8 cellular contexts compared by ENCODE assay signal in genomic region chr6:20023549-20024315, GRCh38.
DNase-seq lines count a peak whose midpoint lies in the region; ATAC-seq, FAIRE-seq and TF ChIP-seq lines count a peak whose summit lies in the region.
"Not testable (repeated sequence)": the region's sequence is repeated elsewhere in the genome, so short reads cannot be mapped to it uniquely, and the experiment has no call there.

No MANE protein-coding gene starts in this region.

- not testable (repeated sequence) for H3K36me3 ChIP-seq in thoracic aorta

- not testable (repeated sequence) for H3K27me3 ChIP-seq in thoracic aorta (replicated peaks; ENCODE audit: insufficient read depth)

- peak overlapping the region; percentile 36 for H3K4me3 ChIP-seq in thoracic aorta

- not testable (repeated sequence) for H3K27ac ChIP-seq in thoracic aorta

- peaks cover 12% of the 10 kb centered on the region for H3K4me1 Mint-ChIP-seq in activated T-helper 17 cell treated with anti-CD3 and anti-CD28 coated beads, Interleukin-2, amount 50 U/mL, for 72 hours
- peaks cover 36 to 40% of the 10 kb centered on the region in 2 donors for H3K4me1 Mint-ChIP-seq in natural killer cell treated with Interleukin-12 subunit alpha and Interleukin-12 subunit beta and Interleukin-15 and Interleukin-18, amount 100 ng/mL, for 72 hours (ENCODE audit: low read depth in 2 of 2)

- H3K36me3 Mint-ChIP-seq in activated T-helper 17 cell treated with anti-CD3 and anti-CD28 coated beads, Interleukin-2, amount 50 U/mL, for 72 hours (ENCODE audit: low read depth); natural killer cell treated with Interleukin-12 subunit alpha and Interleukin-12 subunit beta and Interleukin-15 and Interleukin-18, amount 100 ng/mL, for 72 hours: not testable (repeated sequence)

- not testable (repeated sequence) for H3K9me3 Mint-ChIP-seq in activated T-helper 17 cell treated with anti-CD3 and anti-CD28 coated beads, Interleukin-2, amount 50 U/mL, for 72 hours; natural killer cell treated with Interleukin-12 subunit alpha and Interleukin-12 subunit beta and Interleukin-15 and Interleukin-18, amount 100 ng/mL, for 72 hours

- H3K4me1 ChIP-seq in thoracic aorta (ENCODE audit: control insufficient read depth in 1 of 2, low read depth in 2 of 2), result not testable (repeated sequence)

- not testable (repeated sequence) for DNase-seq in GM18507 (ENCODE audit: extremely low spot score, insufficient read length, low read depth); thoracic aorta (ENCODE audit: low spot score)
- DNase-seq in UCSD-AML1 (lab: John Stamatoyannopoulos, UW; ENCODE audit: unreplicated experiment), result peak; percentile 66
- peak; percentile 86 for DNase-seq in natural killer cell treated with Interleukin-12 subunit alpha and Interleukin-12 subunit beta and Interleukin-15 and Interleukin-18, amount 100 ng/mL, for 72 hours (ENCODE audit: low spot score)

- peak; percentile 29 for FAIRE-seq in GM18507 (lab: Jason Lieb, UNC)

- H3K27me3 Mint-ChIP-seq in activated T-helper 17 cell treated with anti-CD3 and anti-CD28 coated beads, Interleukin-2, amount 50 U/mL, for 72 hours, result peaks cover 23% of the 10 kb centered on the region
- peaks cover 8 to 13% of the 10 kb centered on the region in 2 donors for H3K27me3 Mint-ChIP-seq in natural killer cell treated with Interleukin-12 subunit alpha and Interleukin-12 subunit beta and Interleukin-15 and Interleukin-18, amount 100 ng/mL, for 72 hours

- ATAC-seq in GM19468 (IDR thresholded peaks at IDR 0.05; ENCODE audit: extremely low read depth, unreplicated experiment) (peak; percentile 81), HG02870 (IDR thresholded peaks at IDR 0.05; ENCODE audit: unreplicated experiment) (peak; percentile 94), HG03520 (IDR thresholded peaks at IDR 0.05; ENCODE audit: unreplicated experiment) (peak; percentile 84)
- peak; percentile 85 for ATAC-seq in activated T-helper 17 cell treated with anti-CD3 and anti-CD28 coated beads, Interleukin-2, amount 50 U/mL, for 72 hours (replicated peaks)
- peak; percentile 90 to 92 for ATAC-seq in natural killer cell treated with Interleukin-12 subunit alpha and Interleukin-12 subunit beta and Interleukin-15 and Interleukin-18, amount 100 ng/mL, for 72 hours
- not testable (repeated sequence) for ATAC-seq in thoracic aorta (ENCODE audit: insufficient number of reproducible peaks, low FRiP score, low read depth)

- peak overlapping the region; percentile 76 for H3K4me3 Mint-ChIP-seq in activated T-helper 17 cell treated with anti-CD3 and anti-CD28 coated beads, Interleukin-2, amount 50 U/mL, for 72 hours
- peak overlapping the region; percentile 79 for H3K4me3 Mint-ChIP-seq in natural killer cell treated with Interleukin-12 subunit alpha and Interleukin-12 subunit beta and Interleukin-15 and Interleukin-18, amount 100 ng/mL, for 72 hours

- H3K9me3 ChIP-seq in thoracic aorta, result not testable (repeated sequence)

- not testable (repeated sequence) for TF ChIP-seq CTCF in thoracic aorta (IDR thresholded peaks at IDR 0.05)

- H3K27ac Mint-ChIP-seq in activated T-helper 17 cell treated with anti-CD3 and anti-CD28 coated beads, Interleukin-2, amount 50 U/mL, for 72 hours, result peak overlapping the region; percentile 42
- H3K27ac Mint-ChIP-seq in natural killer cell treated with Interleukin-12 subunit alpha and Interleukin-12 subunit beta and Interleukin-15 and Interleukin-18, amount 100 ng/mL, for 72 hours, result peak overlapping the region; percentile 73 to 81
